In the genomic region with DNA sequence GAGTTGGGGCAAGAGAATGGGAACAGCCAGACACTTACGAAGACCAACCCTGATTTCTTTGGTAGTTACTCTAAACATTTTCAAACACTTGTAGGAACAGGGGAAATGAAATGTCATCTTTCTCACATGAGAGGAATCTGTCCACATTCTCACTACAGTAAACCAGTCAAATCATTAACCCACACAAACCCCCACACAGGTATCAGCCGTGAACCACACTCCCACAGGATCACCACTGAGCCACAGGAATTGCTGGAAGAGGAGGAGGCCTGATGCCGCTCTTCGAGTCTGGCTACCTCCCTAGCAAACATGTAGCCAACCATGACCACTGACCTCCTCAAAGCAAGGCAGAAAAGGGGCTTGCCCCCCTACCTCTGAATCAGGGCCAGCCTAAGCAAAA, we compare ENCODE assay signal across 23 cellular contexts. TPM values are rescaled to one million over a fixed set of nuclear protein-coding genes. Genes with fewer than 3 reads are reported as not detected.
DNase-seq lines count a peak whose midpoint lies in the region; ATAC-seq, FAIRE-seq and TF ChIP-seq lines count a peak whose summit lies in the region.
"Had no signal": no experiment of that assay in that cellular context is flagged by ENCODE, and none has a peak within 500 bp of the region (broad histone marks: within the 10 kb centered on the region; RNA-seq: fewer than 3 reads in every experiment).

No MANE protein-coding gene starts in this region.

- H4K20me1 ChIP-seq in astrocyte (ENCODE audit: insufficient read depth, low read length), result no peaks in the 10 kb centered on the region

- no peaks in the 10 kb centered on the region for H3K79me2 ChIP-seq in astrocyte (ENCODE audit: insufficient read depth, low read length)

- no peaks in the 10 kb centered on the region for H3K4me1 ChIP-seq in astrocyte (ENCODE audit: insufficient read depth, low read length)

- H3K36me3 ChIP-seq in astrocyte (ENCODE audit: insufficient read depth, low read length), result no peaks in the 10 kb centered on the region
- H3K36me3 ChIP-seq: MG63 had no signal

- H2AFZ ChIP-seq in astrocyte (ENCODE audit: low read depth, low read length), result no peak overlapping the region

- no peak overlapping the region for H3K27ac ChIP-seq in astrocyte (ENCODE audit: low read depth, low read length)

- no peak overlapping the region for H3K4me2 ChIP-seq in astrocyte (ENCODE audit: low read length)

- peaks cover 10% of the 10 kb centered on the region for H3K27me3 Mint-ChIP-seq in astrocyte (ENCODE audit: low read depth, unreplicated experiment)
- H3K27me3 Mint-ChIP-seq in stimulated activated memory B cell treated with anti-CD40 and anti-IgM and Interleukin-4, amounts not matched to agents 10 μg/mL and 1 μg/mL and 100 μg/mL, for 72 hours, result peaks cover 19% of the 10 kb centered on the region

- peaks cover 18% of the 10 kb centered on the region for H3K4me1 Mint-ChIP-seq in astrocyte (ENCODE audit: low read depth, unreplicated experiment)
- no peaks in the 10 kb centered on the region for H3K4me1 Mint-ChIP-seq in stimulated activated memory B cell treated with anti-CD40 and anti-IgM and Interleukin-4, amounts not matched to agents 10 μg/mL and 1 μg/mL and 100 μg/mL, for 72 hours
- H3K4me1 Mint-ChIP-seq: CD4-positive, alpha-beta memory T cell had no signal

- no peaks in the 10 kb centered on the region for H3K9me3 ChIP-seq in astrocyte (ENCODE audit: insufficient read depth, low read depth, low read length)
- H3K9me3 ChIP-seq: Caco-2, MG63 had no signal

- DNase-seq in HK-2 (ENCODE audit: unreplicated experiment) (peak; percentile 71), astrocyte (ENCODE audit: low read depth) (no peak), kidney tubule cell (ENCODE audit: low spot score) (peak; percentile 89), left lobe of liver (ENCODE audit: low spot score) (no peak)
- DNase-seq: C1 segment of cervical spinal cord; Caco-2; CD4-positive, alpha-beta memory T cell; DMS 273 treated with DMSO at 0.1 percent for 48 hours; DMS79; EL; GDM1; IMR-90; KG1; MG63; NCI-H2029; NCI-H526 treated with DMSO at 0.1 percent for 48 hours; SHP77 treated with DMSO at 0.1 percent for 48 hours had no signal

- ATAC-seq in stimulated activated memory B cell treated with anti-CD40 and anti-IgM and Interleukin-4, amounts not matched to agents 10 μg/mL and 1 μg/mL and 100 μg/mL, for 72 hours, result peak; percentile 18
- ATAC-seq in left lobe of liver (no peak), HG02938 (IDR thresholded peaks at IDR 0.05; ENCODE audit: unreplicated experiment) (no peak), GM21515 (IDR thresholded peaks at IDR 0.05; ENCODE audit: unreplicated experiment) (no peak)
- ATAC-seq: HCT116, Panc1 had no signal

- FAIRE-seq in astrocyte (lab: Jason Lieb, UNC), result no peak
- FAIRE-seq: GM12891 had no signal

- H3K9ac ChIP-seq in astrocyte (ENCODE audit: low read length), result no peak overlapping the region

- peak overlapping the region; percentile 13 for H3K27ac Mint-ChIP-seq in astrocyte (ENCODE audit: unreplicated experiment)
- no peak overlapping the region for H3K27ac Mint-ChIP-seq in stimulated activated memory B cell treated with anti-CD40 and anti-IgM and Interleukin-4, amounts not matched to agents 10 μg/mL and 1 μg/mL and 100 μg/mL, for 72 hours
- H3K27ac Mint-ChIP-seq: CD4-positive, alpha-beta memory T cell had no signal

- no peak for TF ChIP-seq CTCF in astrocyte (IDR thresholded peaks at IDR 0.05; ENCODE audit: insufficient read depth, low read depth, low read length)

- H3K4me3 Mint-ChIP-seq in astrocyte (ENCODE audit: unreplicated experiment), result no peak overlapping the region
- no peak overlapping the region for H3K4me3 Mint-ChIP-seq in stimulated activated memory B cell treated with anti-CD40 and anti-IgM and Interleukin-4, amounts not matched to agents 10 μg/mL and 1 μg/mL and 100 μg/mL, for 72 hours
- H3K4me3 Mint-ChIP-seq: CD4-positive, alpha-beta memory T cell had no signal

- H3K9me3 Mint-ChIP-seq in astrocyte (ENCODE audit: unreplicated experiment), result peaks cover 1% of the 10 kb centered on the region
- no peaks in the 10 kb centered on the region for H3K9me3 Mint-ChIP-seq in stimulated activated memory B cell treated with anti-CD40 and anti-IgM and Interleukin-4, amounts not matched to agents 10 μg/mL and 1 μg/mL and 100 μg/mL, for 72 hours

- H3K36me3 Mint-ChIP-seq in astrocyte (ENCODE audit: low read depth, unreplicated experiment), result no peaks in the 10 kb centered on the region
- no peaks in the 10 kb centered on the region for H3K36me3 Mint-ChIP-seq in stimulated activated memory B cell treated with anti-CD40 and anti-IgM and Interleukin-4, amounts not matched to agents 10 μg/mL and 1 μg/mL and 100 μg/mL, for 72 hours
- H3K36me3 Mint-ChIP-seq: CD4-positive, alpha-beta memory T cell had no signal

- H3K27me3 ChIP-seq in astrocyte (ENCODE audit: insufficient read depth, low read length), result peaks cover 22% of the 10 kb centered on the region

- no peak overlapping the region for H3K4me3 ChIP-seq in astrocyte (ENCODE audit: insufficient read depth, low read depth, low read length)
- H3K4me3 ChIP-seq: MG63 had no signal

RNA-seq across cellular contexts. Expression of a gene that starts 6.9 kb away (rescaled TPM):
- total RNA-seq in astrocyte (2.6 and 4.5 TPM in 2 replicates), left lobe of liver (1.6 TPM)
- total RNA-seq: CD4-positive, alpha-beta memory T cell; IMR-90 had no signal

Comparison
In these comparisons a context has a peak if more than half of its experiments do, and no peak if none do; other contexts are left out.
1. DNase-seq: peak in HK-2 (single experiment) and kidney tubule cell (single experiment); none in astrocyte (single experiment) and left lobe of liver (single experiment).